ENCODE assay signal across 13 cellular contexts in the genomic region with DNA sequence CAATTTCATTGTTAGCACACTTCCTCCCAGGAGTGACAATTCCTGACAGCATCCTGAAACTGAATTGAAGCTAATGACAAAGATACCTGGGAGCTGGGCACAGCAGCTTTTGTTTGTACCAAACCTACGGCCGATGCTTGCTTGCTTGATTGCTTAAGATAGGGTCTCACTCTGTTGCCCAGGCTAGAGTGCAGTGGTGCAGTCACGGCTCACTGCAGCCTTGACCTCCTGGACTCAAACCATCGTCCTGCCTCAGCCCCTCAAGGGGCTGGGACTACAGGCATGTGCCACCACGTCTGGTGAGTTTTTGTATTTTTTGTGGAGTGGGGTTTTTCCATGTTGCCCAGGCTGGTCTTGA.
DNase-seq lines count a peak whose midpoint lies in the region; ATAC-seq and TF ChIP-seq lines count a peak whose summit lies in the region.
"Had no signal": no experiment of that assay in that cellular context is flagged by ENCODE, and none has a peak within 500 bp of the region (broad histone marks: within the 10 kb centered on the region; RNA-seq: fewer than 3 reads in every experiment).

No MANE protein-coding gene starts in this region.

- H3K27ac Mint-ChIP-seq in activated T-cell treated with anti-CD3 and anti-CD28 coated beads, Interleukin-2, amount 50 U/mL, for 24 hours, result no peak overlapping the region
- H3K27ac Mint-ChIP-seq: activated naive CD8-positive, alpha-beta T cell had no signal

- peaks cover 20% of the 10 kb centered on the region for H3K4me1 ChIP-seq in DOHH2 (ENCODE audit: control insufficient read depth, low read length)
- H3K4me1 ChIP-seq: A549, pancreas had no signal

- no peaks in the 10 kb centered on the region for H4K20me1 ChIP-seq in DOHH2 (ENCODE audit: control insufficient read depth, insufficient read depth, low read depth, low read length)

- no peaks in the 10 kb centered on the region for H3K9me3 Mint-ChIP-seq in activated T-cell treated with anti-CD3 and anti-CD28 coated beads, Interleukin-2, amount 50 U/mL, for 24 hours

- peaks cover 27% of the 10 kb centered on the region for H3K4me1 Mint-ChIP-seq in activated T-cell treated with anti-CD3 and anti-CD28 coated beads, Interleukin-2, amount 50 U/mL, for 24 hours (ENCODE audit: low read depth)

- H3K4me3 Mint-ChIP-seq in activated T-cell treated with anti-CD3 and anti-CD28 coated beads, Interleukin-2, amount 50 U/mL, for 24 hours, result no peak overlapping the region
- H3K4me3 Mint-ChIP-seq: activated naive CD8-positive, alpha-beta T cell had no signal

- no peaks in the 10 kb centered on the region for H3K27me3 ChIP-seq in DOHH2 (ENCODE audit: control insufficient read depth, low read length)
- H3K27me3 ChIP-seq: pancreas had no signal

- ATAC-seq in GM19452 (IDR thresholded peaks at IDR 0.05; ENCODE audit: unreplicated experiment), result peak; percentile 51
- peak; percentile 48 for ATAC-seq in HG02840 (IDR thresholded peaks at IDR 0.05; ENCODE audit: low FRiP score, unreplicated experiment)
- ATAC-seq in HG03460 (IDR thresholded peaks at IDR 0.05; ENCODE audit: unreplicated experiment), result peak; percentile 50
- no peak for ATAC-seq in stimulated activated naive CD8-positive, alpha-beta T cell treated with anti-CD3 and anti-CD28 coated beads, Interleukin-15, Interleukin-2, amounts not matched to agents 100 U/mL and 50 U/mL, for 24 hours
- ATAC-seq: A549, pancreas had no signal

- H3K36me3 ChIP-seq in DOHH2 (ENCODE audit: control insufficient read depth, low read length), result no peaks in the 10 kb centered on the region
- H3K36me3 ChIP-seq: pancreas had no signal

- H3K27me3 Mint-ChIP-seq in activated T-cell treated with anti-CD3 and anti-CD28 coated beads, Interleukin-2, amount 50 U/mL, for 24 hours, result no peaks in the 10 kb centered on the region
- H3K27me3 Mint-ChIP-seq: activated naive CD8-positive, alpha-beta T cell had no signal

- H3K9me3 ChIP-seq in DOHH2 (ENCODE audit: control insufficient read depth, insufficient read depth, low read length), result no peaks in the 10 kb centered on the region
- H3K9me3 ChIP-seq: A549, pancreas had no signal

- DNase-seq in iPS-NIHi7 (ENCODE audit: extremely low spot score), result no peak
- DNase-seq in activated T-cell treated with anti-CD3 and anti-CD28 coated beads, Interleukin-2, amount 50 U/mL, for 24 hours, result no peak
- no peak for DNase-seq in hypothalamus (lab: John Stamatoyannopoulos, UW)
- no peak for DNase-seq in stimulated activated naive CD8-positive, alpha-beta T cell treated with anti-CD3 and anti-CD28 coated beads, Interleukin-15, Interleukin-2, amounts not matched to agents 100 U/mL and 50 U/mL, for 24 hours
- DNase-seq: KG1, pancreas had no signal

- no peak overlapping the region for H3K27ac ChIP-seq in DOHH2 (ENCODE audit: low read depth, low read length)
- H3K27ac ChIP-seq: A549, pancreas had no signal

- peak overlapping the region; percentile 54 for H3K4me2 ChIP-seq in DOHH2 (ENCODE audit: low read length)
- H3K4me2 ChIP-seq: A549 had no signal

- peak overlapping the region; percentile 33 for H3K4me3 ChIP-seq in DOHH2 (ENCODE audit: low read length)
- H3K4me3 ChIP-seq: A549, lung, pancreas had no signal

- H3K9me2 ChIP-seq in DOHH2 (replicated peaks; ENCODE audit: control insufficient read depth, low read length), result no peaks in the 10 kb centered on the region

- no peak for TF ChIP-seq CTCF in DOHH2 (IDR thresholded peaks at IDR 0.05; ENCODE audit: low read depth, low read length, poor library complexity, severe bottlenecking)

- H3K79me2 ChIP-seq in DOHH2 (ENCODE audit: control insufficient read depth, low read length), result no peaks in the 10 kb centered on the region

- H3K36me3 Mint-ChIP-seq in activated T-cell treated with anti-CD3 and anti-CD28 coated beads, Interleukin-2, amount 50 U/mL, for 24 hours (ENCODE audit: low read depth), result no peaks in the 10 kb centered on the region

- no peaks in the 10 kb centered on the region for H3F3A ChIP-seq in DOHH2 (ENCODE audit: control insufficient read depth, insufficient read depth)
